Comparison of ENCODE assay signal across 23 cellular contexts in genomic region chr21:32189688-32190483, GRCh38.
DNase-seq lines count a peak whose midpoint lies in the region; TF ChIP-seq lines count a peak whose summit lies in the region.
"Had no signal": no experiment of that assay in that cellular context is flagged by ENCODE, and none has a peak within 500 bp of the region (broad histone marks: within the 10 kb centered on the region; RNA-seq: fewer than 3 reads in every experiment).

No MANE protein-coding gene starts in this region.

- TF ChIP-seq POLR2A in breast epithelium (IDR thresholded peaks at IDR 0.05): no peak

- no peaks in the 10 kb centered on the region for H3K4me1 ChIP-seq in breast epithelium
- H3K4me1 ChIP-seq: A549, Caco-2, SJCRH30 had no signal

- no peak overlapping the region for H3K27ac Mint-ChIP-seq in type B pancreatic cell
- H3K27ac Mint-ChIP-seq: CD4-positive, alpha-beta memory T cell; IgD-negative memory B cell had no signal

- H3K36me3 ChIP-seq in breast epithelium: no peaks in the 10 kb centered on the region
- H3K36me3 ChIP-seq: SJCRH30 had no signal

- H3K4me1 Mint-ChIP-seq in type B pancreatic cell (ENCODE audit: unreplicated experiment): peaks cover 6% of the 10 kb centered on the region
- H3K4me1 Mint-ChIP-seq: CD4-positive, alpha-beta memory T cell had no signal

- DNase-seq in Jurkat, Clone E6-1 (ENCODE audit: low read depth, low spot score): peak; percentile 6
- peak; percentile 57 for DNase-seq in NCI-H1694 treated with DMSO at 0.1 percent for 48 hours (lab: John Stamatoyannopoulos, UW)
- peak in 3 of 61 donors; percentile 2 to 45 (median 14) for DNase-seq in caudate nucleus (lab: John Stamatoyannopoulos, UW)
- DNase-seq in type B pancreatic cell (ENCODE audit: extremely low spot score, unreplicated experiment): peak; percentile 16
- DNase-seq in breast epithelium (ENCODE audit: low spot score in 2 of 2): no peak
- no peak for DNase-seq in cerebellar cortex (ENCODE audit: low spot score)
- DNase-seq in NCI-H2196 (lab: John Stamatoyannopoulos, UW; ENCODE audit: unreplicated experiment): no peak
- DNase-seq: AML-193; C1 segment of cervical spinal cord; Caco-2; CD4-positive, alpha-beta memory T cell; DMS 273 treated with DMSO at 0.1 percent for 48 hours; DMS79; EL; GDM1; Kasumi-1; NCI-H1048; NCI-H187; PC-9; SJCRH30 had no signal

- no peak overlapping the region for H3K4me3 ChIP-seq in Jurkat, Clone E6-1 (ENCODE audit: low read length)
- no peak overlapping the region for H3K4me3 ChIP-seq in breast epithelium
- H3K4me3 ChIP-seq: A549, GM12878, PC-9, SJCRH30 had no signal

- no peak overlapping the region for H3K4me3 Mint-ChIP-seq in type B pancreatic cell
- H3K4me3 Mint-ChIP-seq: CD4-positive, alpha-beta memory T cell; IgD-negative memory B cell had no signal

- H3K27ac ChIP-seq in caudate nucleus (ENCODE audit: low read depth, low read length) (peak overlapping the region; percentile 33), breast epithelium (no peak overlapping the region)
- H3K27ac ChIP-seq: A549, PC-9, SJCRH30 had no signal

- H3K9me3 ChIP-seq in breast epithelium: no peaks in the 10 kb centered on the region
- H3K9me3 ChIP-seq: A549, Caco-2, SJCRH30 had no signal

- TF ChIP-seq CTCF in type B pancreatic cell (conservative IDR thresholded peaks at IDR 0.05) (no peak), breast epithelium (IDR thresholded peaks at IDR 0.05) (no peak)

- no peaks in the 10 kb centered on the region for H3K9me3 Mint-ChIP-seq in type B pancreatic cell
- H3K9me3 Mint-ChIP-seq: IgD-negative memory B cell had no signal

- intact Hi-C loops in breast epithelium (cut with DNase I; ENCODE audit: low total_unique reads): loop anchor here (5.0 kb wide), 1 partner anchor 467 kb away; no protein-coding TSS in a partner anchor

- peaks cover 13% of the 10 kb centered on the region for H3K27me3 Mint-ChIP-seq in type B pancreatic cell

- H3K36me3 Mint-ChIP-seq in type B pancreatic cell: no peaks in the 10 kb centered on the region
- H3K36me3 Mint-ChIP-seq: CD4-positive, alpha-beta memory T cell had no signal

- H3K27me3 ChIP-seq in breast epithelium: no peaks in the 10 kb centered on the region
- H3K27me3 ChIP-seq: SJCRH30 had no signal

Comparison
In these comparisons a context has a peak if more than half of its experiments do, and no peak if none do; other contexts are left out.
1. DNase-seq: peak in Jurkat, Clone E6-1 (single experiment), NCI-H1694 treated with DMSO at 0.1 percent for 48 hours (single experiment) and type B pancreatic cell (single experiment); none in breast epithelium (0 of 2), cerebellar cortex (single experiment) and NCI-H2196 (single experiment).